In the genomic region with DNA sequence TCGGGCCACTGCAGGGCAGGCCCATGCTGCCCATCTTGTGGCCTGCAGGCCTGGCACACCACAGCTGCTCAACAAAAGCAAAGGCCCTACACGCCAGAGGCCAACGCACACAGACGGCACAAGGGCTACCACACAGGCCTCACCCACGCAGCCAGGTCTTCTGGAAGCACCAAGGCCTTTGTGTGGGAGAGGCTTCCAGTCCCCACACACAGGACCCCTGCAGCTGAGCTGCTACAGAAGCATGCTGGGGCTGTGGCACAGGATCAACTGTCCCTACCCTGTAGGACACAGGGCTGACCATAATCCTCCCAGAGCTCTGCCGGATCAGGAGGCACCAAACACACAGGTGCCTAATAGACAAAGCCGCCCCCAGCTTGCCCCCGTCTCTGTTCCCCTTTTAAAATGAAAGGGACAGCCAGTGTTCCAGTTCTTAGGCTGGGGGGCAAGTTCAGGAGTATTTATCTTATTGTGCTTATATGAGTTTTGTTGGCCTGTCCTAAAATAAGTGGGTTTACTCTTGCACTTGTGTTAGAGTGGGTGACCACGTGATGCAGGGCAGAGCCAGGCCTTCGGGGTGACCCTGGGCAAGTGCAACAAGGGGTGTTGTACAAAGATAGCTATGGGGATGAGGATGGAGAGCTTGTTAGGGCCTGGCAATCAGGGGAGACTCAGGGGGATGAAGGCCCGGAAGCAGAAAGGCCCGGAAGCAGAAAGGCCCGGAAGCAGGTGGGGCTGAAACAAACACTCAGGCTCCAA, we compare ENCODE assay signal across 21 cellular contexts. TPM values are rescaled to one million over a fixed set of nuclear protein-coding genes. Genes with fewer than 3 reads are reported as not detected.
A peak's percentile ranks its signal among the peaks of the same experiment; 100 is the strongest.
DNase-seq lines count a peak whose midpoint lies in the region; ATAC-seq, FAIRE-seq and TF ChIP-seq lines count a peak whose summit lies in the region.
"Had no signal": no experiment of that assay in that cellular context is flagged by ENCODE, and none has a peak within 500 bp of the region (broad histone marks: within the 10 kb centered on the region; RNA-seq: fewer than 3 reads in every experiment).

No MANE protein-coding gene starts in this region.

- intact Hi-C loops in natural killer cell (cut with micrococcal nuclease) = no loop called here
- intact Hi-C loops in kidney (cut with DNase I) = no loop called here
- intact Hi-C loops in sciatic nerve (cut with DNase I) = no loop called here
- intact Hi-C loops in activated naive CD4-positive, alpha-beta T cell treated with anti-CD3 and anti-CD28 coated beads for 36 hours (cut with micrococcal nuclease) = no loop called here

- no peak overlapping the region for H3K4me3 ChIP-seq in kidney (ENCODE audit: low read length in 2 of 2)

- no peak overlapping the region for H3K9ac ChIP-seq in kidney (ENCODE audit: low read length in 2 of 2)

- no peak for FAIRE-seq in kidney (lab: Jason Lieb, UNC)
- FAIRE-seq: RCC 7860 had no signal

- no peaks in the 10 kb centered on the region for H3K9me3 ChIP-seq in kidney (ENCODE audit: control insufficient read depth in 1 of 2, low read length in 2 of 2)

- DNase-seq in natural killer cell (no peak), kidney (peak; percentile 54), type B pancreatic cell (ENCODE audit: extremely low spot score, unreplicated experiment) (no peak), sciatic nerve (ENCODE audit: low spot score) (no peak), NCI-H82 treated with DMSO at 0.1 percent for 48 hours (lab: John Stamatoyannopoulos, UW; ENCODE audit: unreplicated experiment) (no peak)
- DNase-seq in natural killer cell treated with Interleukin-12 subunit alpha and Interleukin-12 subunit beta and Interleukin-15 and Interleukin-18, amount 100 ng/mL, for 72 hours (ENCODE audit: low spot score) = no peak
- DNase-seq in activated naive CD4-positive, alpha-beta T cell treated with anti-CD3 and anti-CD28 coated beads for 36 hours = no peak
- DNase-seq: ACHN; C1 segment of cervical spinal cord; DMS79 treated with DMSO at 0.1 percent for 48 hours; H9; NCI-H1092 treated with DMSO at 0.1 percent for 48 hours; NCI-H2081; NCI-H2171 treated with DMSO at 0.1 percent for 48 hours; NCI-H446; NCI-H69; NK-92 treated with Interleukin-12 subunit alpha and Interleukin-12 subunit beta, amount 100 ng/mL, for 24 hours; SHP77 treated with DMSO at 0.1 percent for 48 hours had no signal

- no peak overlapping the region for H3K27ac Mint-ChIP-seq in natural killer cell
- H3K27ac Mint-ChIP-seq in natural killer cell treated with Interleukin-12 subunit alpha and Interleukin-12 subunit beta and Interleukin-15 and Interleukin-18, amount 100 ng/mL, for 72 hours = no peak overlapping the region
- H3K27ac Mint-ChIP-seq in type B pancreatic cell = no peak overlapping the region
- H3K27ac Mint-ChIP-seq in activated naive CD4-positive, alpha-beta T cell treated with anti-CD3 and anti-CD28 coated beads for 36 hours = no peak overlapping the region
- H3K27ac Mint-ChIP-seq: H9 had no signal

- H3K4me3 Mint-ChIP-seq in natural killer cell (peak overlapping the region; percentile 14), type B pancreatic cell (peak overlapping the region; percentile 26)
- H3K4me3 Mint-ChIP-seq in natural killer cell treated with Interleukin-12 subunit alpha and Interleukin-12 subunit beta and Interleukin-15 and Interleukin-18, amount 100 ng/mL, for 72 hours = no peak overlapping the region
- H3K4me3 Mint-ChIP-seq in activated naive CD4-positive, alpha-beta T cell treated with anti-CD3 and anti-CD28 coated beads for 36 hours = no peak overlapping the region
- H3K4me3 Mint-ChIP-seq: H9 had no signal

- no peak overlapping the region for H3K27ac ChIP-seq in kidney (ENCODE audit: low read depth in 2 of 2, low read length in 2 of 2)

- H3K36me3 ChIP-seq in kidney (ENCODE audit: control insufficient read depth in 1 of 2, insufficient read depth in 2 of 2, low read length in 2 of 2) = peaks cover 0 to 7% of the 10 kb centered on the region in 2 donors

- ATAC-seq in natural killer cell = no peak
- no peak for ATAC-seq in natural killer cell treated with Interleukin-12 subunit alpha and Interleukin-12 subunit beta and Interleukin-15 and Interleukin-18, amount 100 ng/mL, for 72 hours
- ATAC-seq in sciatic nerve = no peak
- ATAC-seq: SK-N-SH treated with all-trans-retinoic acid at 6 μM for 48 hours had no signal

- H3K36me3 Mint-ChIP-seq in natural killer cell = no peaks in the 10 kb centered on the region
- no peaks in the 10 kb centered on the region for H3K36me3 Mint-ChIP-seq in natural killer cell treated with Interleukin-12 subunit alpha and Interleukin-12 subunit beta and Interleukin-15 and Interleukin-18, amount 100 ng/mL, for 72 hours
- H3K36me3 Mint-ChIP-seq in type B pancreatic cell = peaks cover 11% of the 10 kb centered on the region
- peaks cover 25% of the 10 kb centered on the region for H3K36me3 Mint-ChIP-seq in activated naive CD4-positive, alpha-beta T cell treated with anti-CD3 and anti-CD28 coated beads for 36 hours (ENCODE audit: low read depth)

- CTCF ChIA-PET in activated naive CD4-positive, alpha-beta T cell treated with anti-CD3 and anti-CD28 coated beads for 36 hours (lab: Charles Lee) = no interaction called here

- H3K4me1 Mint-ChIP-seq in natural killer cell (peaks cover 9 to 11% of the 10 kb centered on the region in 2 donors), type B pancreatic cell (ENCODE audit: unreplicated experiment) (peaks cover 10% of the 10 kb centered on the region)
- H3K4me1 Mint-ChIP-seq in natural killer cell treated with Interleukin-12 subunit alpha and Interleukin-12 subunit beta and Interleukin-15 and Interleukin-18, amount 100 ng/mL, for 72 hours (ENCODE audit: low read depth in 2 of 2) = peaks cover 4% of the 10 kb centered on the region in 2 donors
- peaks cover 20% of the 10 kb centered on the region for H3K4me1 Mint-ChIP-seq in activated naive CD4-positive, alpha-beta T cell treated with anti-CD3 and anti-CD28 coated beads for 36 hours (ENCODE audit: low read depth)

- H3K9me3 Mint-ChIP-seq in natural killer cell = no peaks in the 10 kb centered on the region
- H3K9me3 Mint-ChIP-seq in natural killer cell treated with Interleukin-12 subunit alpha and Interleukin-12 subunit beta and Interleukin-15 and Interleukin-18, amount 100 ng/mL, for 72 hours = no peaks in the 10 kb centered on the region
- no peaks in the 10 kb centered on the region for H3K9me3 Mint-ChIP-seq in type B pancreatic cell
- no peaks in the 10 kb centered on the region for H3K9me3 Mint-ChIP-seq in activated naive CD4-positive, alpha-beta T cell treated with anti-CD3 and anti-CD28 coated beads for 36 hours
- H3K9me3 Mint-ChIP-seq: H9 had no signal

- H3K4me1 ChIP-seq in kidney (ENCODE audit: control insufficient read depth in 1 of 2, insufficient read depth in 1 of 2, low read depth in 1 of 2, low read length in 2 of 2) = peaks cover 6 to 9% of the 10 kb centered on the region in 2 donors

- TF ChIP-seq POLR2A in Raji (IDR thresholded peaks at IDR 0.05; ENCODE audit: insufficient read depth, low read depth, low read length) = 0 out of 2 replicates have a peak, but pooled peaks have one; percentile 17

- TF ChIP-seq CTCF in natural killer cell (IDR thresholded peaks at IDR 0.05) = no peak
- no peak for TF ChIP-seq CTCF in kidney (IDR thresholded peaks at IDR 0.05; ENCODE audit: borderline replicate concordance, extremely low read depth, insufficient read depth)
- no peak for TF ChIP-seq CTCF in type B pancreatic cell (conservative IDR thresholded peaks at IDR 0.05)

- no peaks in the 10 kb centered on the region for H3K27me3 Mint-ChIP-seq in natural killer cell (ENCODE audit: low read depth in 2 of 2)
- H3K27me3 Mint-ChIP-seq in natural killer cell treated with Interleukin-12 subunit alpha and Interleukin-12 subunit beta and Interleukin-15 and Interleukin-18, amount 100 ng/mL, for 72 hours = no peaks in the 10 kb centered on the region
- no peaks in the 10 kb centered on the region for H3K27me3 Mint-ChIP-seq in type B pancreatic cell
- H3K27me3 Mint-ChIP-seq in activated naive CD4-positive, alpha-beta T cell treated with anti-CD3 and anti-CD28 coated beads for 36 hours (ENCODE audit: low read depth) = no peaks in the 10 kb centered on the region

RNA-seq across cellular contexts. Expression of gene TTLL12, which starts 5.4 kb away (rescaled TPM):
- total RNA-seq in natural killer cell = 10 to 100 TPM in 2 of 3 donors, 1 to 10 TPM in 1; 9.3 to 15.5 (median 13.7) TPM
- 10 to 100 TPM; 23.6 to 79.0 TPM for total RNA-seq in natural killer cell treated with Interleukin-12 subunit alpha and Interleukin-12 subunit beta and Interleukin-15 and Interleukin-18, amount 100 ng/mL, for 72 hours
- total RNA-seq in kidney = 26.3 TPM
- 11.5 TPM for polyA plus RNA-seq in kidney (ENCODE audit: insufficient read depth, low read depth, low replicate concordance)
- 57.3 and 98.5 TPM in 2 replicates for total RNA-seq in type B pancreatic cell (ENCODE audit: low replicate concordance)
- total RNA-seq in sciatic nerve = 24.3 TPM
- 10 to 100 TPM; 63.1 to 64.6 TPM for total RNA-seq in activated naive CD4-positive, alpha-beta T cell treated with anti-CD3 and anti-CD28 coated beads for 36 hours

RNA-seq across cellular contexts. Expression of gene TSPO, which starts 30.1 kb away (rescaled TPM):
- total RNA-seq in natural killer cell (10 to 100 TPM; 52.1 to 81.7 (median 59.3) TPM), kidney (134 TPM), type B pancreatic cell (ENCODE audit: low replicate concordance) (16.9 and 30.9 TPM in 2 replicates), sciatic nerve (94.6 TPM)
- total RNA-seq in natural killer cell treated with Interleukin-12 subunit alpha and Interleukin-12 subunit beta and Interleukin-15 and Interleukin-18, amount 100 ng/mL, for 72 hours = 100 to 1,000 TPM in 1 of 2 donors, 10 to 100 TPM in 1; 76.4 to 110 TPM
- polyA plus RNA-seq in kidney (ENCODE audit: insufficient read depth, low read depth, low replicate concordance) = 173 TPM
- total RNA-seq in activated naive CD4-positive, alpha-beta T cell treated with anti-CD3 and anti-CD28 coated beads for 36 hours = 100 to 1,000 TPM; 112 to 121 TPM

RNA-seq across cellular contexts. Expression of gene MCAT, which starts 38.3 kb away (rescaled TPM):
- total RNA-seq in natural killer cell = 10 to 100 TPM in 1 of 3 donors, 1 to 10 TPM in 2; 6.5 to 12.4 (median 9.3) TPM
- total RNA-seq in natural killer cell treated with Interleukin-12 subunit alpha and Interleukin-12 subunit beta and Interleukin-15 and Interleukin-18, amount 100 ng/mL, for 72 hours = 10 to 100 TPM; 11.6 to 23.9 TPM
- total RNA-seq in kidney = 24.8 TPM
- polyA plus RNA-seq in kidney (ENCODE audit: insufficient read depth, low read depth, low replicate concordance) = 74.7 TPM
- total RNA-seq in type B pancreatic cell (ENCODE audit: low replicate concordance) = 24.0 and 27.0 TPM in 2 replicates
- 11.5 TPM for total RNA-seq in sciatic nerve
- 10 to 100 TPM in 1 of 2 experiments, 1 to 10 TPM in 1; 10.0 to 10.5 TPM for total RNA-seq in activated naive CD4-positive, alpha-beta T cell treated with anti-CD3 and anti-CD28 coated beads for 36 hours

Comparison
In these comparisons a context has a peak if more than half of its experiments do, and no peak if none do; other contexts are left out.
1. H3K4me3 Mint-ChIP-seq: peak in natural killer cell (single experiment) and type B pancreatic cell (single experiment); none in natural killer cell treated with Interleukin-12 subunit alpha and Interleukin-12 subunit beta and Interleukin-15 and Interleukin-18, amount 100 ng/mL, for 72 hours (single experiment) and activated naive CD4-positive, alpha-beta T cell treated with anti-CD3 and anti-CD28 coated beads for 36 hours (single experiment).